In genomic region chr6:119249319-119249718, GRCh38 we compare ENCODE assay signal across 29 cellular contexts.
"Had no signal": no experiment of that assay in that cellular context is flagged by ENCODE, and none has a peak within 500 bp of the region (broad histone marks: within the 10 kb centered on the region; RNA-seq: fewer than 3 reads in every experiment).

No MANE protein-coding gene starts in this region.

- H3K27ac Mint-ChIP-seq: dendritic cell treated with granulocyte-macrophage colony-stimulating factor and Interleukin-4, amounts not matched to agents 40 ng/mL and 50 ng/mL, for 4 days; effector memory CD8-positive, alpha-beta T cell had no signal

- ATAC-seq: effector memory CD8-positive, alpha-beta T cell; esophagus mucosa; foreskin keratinocyte; gastrocnemius medialis; gastroesophageal sphincter; heart left ventricle; heart right ventricle had no signal

- H3K9me3 ChIP-seq: colonic mucosa, esophagus muscularis mucosa, esophagus squamous epithelium, gastrocnemius medialis, gastroesophageal sphincter, heart left ventricle, heart right ventricle had no signal

- FAIRE-seq: colon, endometrium, endothelial cell of umbilical vein, frontal cortex had no signal

- H3K9me3 Mint-ChIP-seq: dendritic cell treated with granulocyte-macrophage colony-stimulating factor and Interleukin-4, amounts not matched to agents 40 ng/mL and 50 ng/mL, for 4 days; effector memory CD8-positive, alpha-beta T cell had no signal

- H3K4me3 ChIP-seq: colonic mucosa, coronary artery, dorsolateral prefrontal cortex, esophagus muscularis mucosa, esophagus squamous epithelium, gastrocnemius medialis, gastroesophageal sphincter, heart left ventricle, heart right ventricle, hepatocyte had no signal

- DNase-seq: colonic mucosa; cortex of kidney; dermis blood vessel endothelial cell; dorsolateral prefrontal cortex; effector CD4-positive, alpha-beta T cell; effector CD8-positive, alpha-beta T cell; effector memory CD4-positive, alpha-beta T cell; effector memory CD8-positive, alpha-beta T cell; erythroblast; esophagus squamous epithelium; foreskin fibroblast; foreskin keratinocyte; foreskin melanocyte; gastrocnemius medialis; glutamatergic neuron; head of caudate nucleus; heart left ventricle; heart right ventricle had no signal

- H3K27me3 ChIP-seq: colonic mucosa, dorsolateral prefrontal cortex, esophagus muscularis mucosa, esophagus squamous epithelium, foreskin keratinocyte, gastrocnemius medialis, gastroesophageal sphincter, heart left ventricle, heart right ventricle, hepatocyte had no signal

- H3K4me2 ChIP-seq: hepatocyte had no signal

- H3K27me3 Mint-ChIP-seq: dendritic cell treated with granulocyte-macrophage colony-stimulating factor and Interleukin-4, amounts not matched to agents 40 ng/mL and 50 ng/mL, for 4 days; effector memory CD8-positive, alpha-beta T cell had no signal

- H3K36me3 ChIP-seq: colonic mucosa, gastrocnemius medialis had no signal

- H3K4me3 Mint-ChIP-seq: dendritic cell treated with granulocyte-macrophage colony-stimulating factor and Interleukin-4, amounts not matched to agents 40 ng/mL and 50 ng/mL, for 4 days; effector memory CD8-positive, alpha-beta T cell had no signal

- H3K27ac ChIP-seq: colonic mucosa, coronary artery, dorsolateral prefrontal cortex, epithelial cell of prostate, esophagus muscularis mucosa, esophagus squamous epithelium, foreskin keratinocyte, gastrocnemius medialis, gastroesophageal sphincter, heart left ventricle, heart right ventricle, hepatocyte had no signal

- H3K4me1 ChIP-seq: colonic mucosa, esophagus muscularis mucosa, foreskin keratinocyte, gastrocnemius medialis, heart left ventricle, heart right ventricle had no signal

- H2AFZ ChIP-seq: hepatocyte had no signal
